ENCODE assay signal across 29 cellular contexts in the genomic region with DNA sequence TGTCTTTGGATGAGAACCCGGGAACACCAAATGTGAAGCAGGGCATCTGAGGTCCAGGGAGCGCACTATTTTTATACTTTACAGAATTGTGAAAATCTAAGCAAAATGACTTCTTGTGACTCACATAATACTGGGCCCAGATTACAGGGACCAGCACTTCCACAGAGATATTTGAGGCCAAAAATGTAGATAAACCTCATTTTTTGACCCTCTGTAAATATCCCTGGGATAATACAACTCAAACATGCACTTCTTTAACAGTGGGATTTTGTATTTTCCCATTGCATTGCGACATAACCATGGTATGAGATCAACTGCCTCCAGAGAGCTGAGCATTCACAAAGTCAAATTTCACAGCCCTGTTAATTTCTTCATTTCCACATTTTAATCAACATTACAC.
DNase-seq lines count a peak whose midpoint lies in the region; ATAC-seq, FAIRE-seq and TF ChIP-seq lines count a peak whose summit lies in the region.
"Had no signal": no experiment of that assay in that cellular context is flagged by ENCODE, and none has a peak within 500 bp of the region (broad histone marks: within the 10 kb centered on the region; RNA-seq: fewer than 3 reads in every experiment).

No MANE protein-coding gene starts in this region.

- intact Hi-C loops in HepG2 (cut with micrococcal nuclease; ENCODE audit: unreplicated experiment) (no loop called here), right lobe of liver (cut with DNase I) (no loop called here), aorta (cut with DNase I) (no loop called here)

- no peak for TF ChIP-seq EP300 in HepG2 (IDR thresholded peaks at IDR 0.05; ENCODE audit: low read depth in 2 of 2, low read length in 2 of 2)
- no peak for TF ChIP-seq EP300 in HepG2 (CRISPR knock-in tag; IDR thresholded peaks at IDR 0.05; ENCODE audit: borderline replicate concordance)
- no peak for TF ChIP-seq EP300 in H1 (IDR thresholded peaks at IDR 0.05; ENCODE audit: borderline replicate concordance in 1 of 2, low read depth in 2 of 2, low read length in 2 of 2)

- no peak overlapping the region for H4K91ac ChIP-seq in H1 (replicated peaks; ENCODE audit: insufficient read length, low read length)
- H4K91ac ChIP-seq in mesenchymal stem cell (ENCODE audit: low read length): no peak overlapping the region

- H3K4me1 ChIP-seq in HepG2 (ENCODE audit: insufficient read depth, low read length) (no peaks in the 10 kb centered on the region), right lobe of liver (no peaks in the 10 kb centered on the region), H1 (replicated peaks in 1 of 4; ENCODE audit: control insufficient read depth in 3 of 4, insufficient read depth in 4 of 4, low read length in 3 of 4) (no peaks in the 10 kb centered on the region), mesenchymal stem cell (ENCODE audit: control insufficient read depth, insufficient read depth, low read depth, low read length) (no peaks in the 10 kb centered on the region), aorta (ENCODE audit: control insufficient read depth in 1 of 2, insufficient read depth in 2 of 2, low read length in 2 of 2) (peaks cover 2 to 6% of the 10 kb centered on the region in 2 donors)
- H3K4me1 ChIP-seq: body of pancreas, Caco-2 had no signal

- H2BK15ac ChIP-seq in H1 (ENCODE audit: low read length): no peak overlapping the region
- H2BK15ac ChIP-seq in mesenchymal stem cell (ENCODE audit: low read depth, poor library complexity, severe bottlenecking): no peak overlapping the region

- no peaks in the 10 kb centered on the region for H3K36me3 ChIP-seq in HepG2 (replicated peaks in 1 of 2; ENCODE audit: control insufficient read depth in 1 of 2, insufficient read depth in 2 of 2, low read length in 2 of 2)
- H3K36me3 ChIP-seq in right lobe of liver: no peaks in the 10 kb centered on the region
- H3K36me3 ChIP-seq in H1 (ENCODE audit: control insufficient read depth in 2 of 4, insufficient read depth in 4 of 4, low read length in 3 of 4): no peaks in the 10 kb centered on the region
- no peaks in the 10 kb centered on the region for H3K36me3 ChIP-seq in mesenchymal stem cell (ENCODE audit: control insufficient read depth in 1 of 2, insufficient read depth in 2 of 2, low read depth in 1 of 2, low read length in 2 of 2)
- H3K36me3 ChIP-seq in aorta (ENCODE audit: control insufficient read depth in 1 of 2, insufficient read depth in 2 of 2, low read length in 1 of 2): no peaks in the 10 kb centered on the region

- TF ChIP-seq POLR2A in HepG2 (IDR thresholded peaks at IDR 0.05; ENCODE audit: insufficient read depth in 1 of 2, low read depth in 2 of 2, low read length in 2 of 2) (no peak), right lobe of liver (IDR thresholded peaks at IDR 0.05) (no peak), H1 (IDR thresholded peaks at IDR 0.05; ENCODE audit: control extremely low read depth in 1 of 2, low read depth in 2 of 2, low read length in 2 of 2) (no peak)

- no peak for TF ChIP-seq CTCF in HepG2 (CRISPR knock-in tag; IDR thresholded peaks at IDR 0.05)
- no peak for TF ChIP-seq CTCF in right lobe of liver (IDR thresholded peaks at IDR 0.05)
- TF ChIP-seq CTCF in H1 (IDR thresholded peaks at IDR 0.05; ENCODE audit: control extremely low read depth in 1 of 3, insufficient read depth in 1 of 3, low read depth in 1 of 3, low read length in 3 of 3): no peak

- no peak overlapping the region for H2BK12ac ChIP-seq in H1 (ENCODE audit: low read depth, low read length)
- H2BK12ac ChIP-seq in mesenchymal stem cell (ENCODE audit: low read length in 2 of 2): no peak overlapping the region

- H3K27me3 ChIP-seq in HepG2 (ENCODE audit: control insufficient read depth in 1 of 2, insufficient read depth in 2 of 2, low read length in 2 of 2): no peaks in the 10 kb centered on the region
- no peaks in the 10 kb centered on the region for H3K27me3 ChIP-seq in right lobe of liver
- no peaks in the 10 kb centered on the region for H3K27me3 ChIP-seq in H1 (replicated peaks in 1 of 4; ENCODE audit: control insufficient read depth in 3 of 4, extremely low read depth in 1 of 4, insufficient read depth in 3 of 4, low read length in 3 of 4)
- no peaks in the 10 kb centered on the region for H3K27me3 ChIP-seq in mesenchymal stem cell (ENCODE audit: control insufficient read depth in 1 of 2, insufficient read depth in 1 of 2, low read length in 2 of 2)
- no peaks in the 10 kb centered on the region for H3K27me3 ChIP-seq in aorta (ENCODE audit: control insufficient read depth in 1 of 2, insufficient read depth in 2 of 2, low read length in 1 of 2)
- H3K27me3 ChIP-seq: body of pancreas had no signal

- H2BK120ac ChIP-seq in H1 (replicated peaks; ENCODE audit: low read depth, low read length): no peak overlapping the region
- H2BK120ac ChIP-seq in mesenchymal stem cell (ENCODE audit: low read depth, low read length): no peak overlapping the region

- H3K79me1 ChIP-seq in H1 (ENCODE audit: low read depth, low read length): no peaks in the 10 kb centered on the region
- no peaks in the 10 kb centered on the region for H3K79me1 ChIP-seq in mesenchymal stem cell (replicated peaks; ENCODE audit: low read length, poor library complexity, severe bottlenecking)

- H3K23me2 ChIP-seq in H1 (ENCODE audit: low read depth, low read length): no peaks in the 10 kb centered on the region

- H3K4ac ChIP-seq in H1 (replicated peaks; ENCODE audit: insufficient read length, low read depth, low read length) (no peak overlapping the region), mesenchymal stem cell (ENCODE audit: low read depth in 1 of 2, low read length in 2 of 2) (no peak overlapping the region)

- H3K23ac ChIP-seq in H1 (ENCODE audit: insufficient read length) (no peak overlapping the region), mesenchymal stem cell (ENCODE audit: low read length in 2 of 2) (no peak overlapping the region)

- H3K4me3 ChIP-seq in HepG2 (replicated peaks in 1 of 3; ENCODE audit: insufficient read depth in 1 of 3, low read depth in 2 of 3, low read length in 3 of 3) (no peak overlapping the region), right lobe of liver (no peak overlapping the region), H1 (ENCODE audit: extremely low read depth in 1 of 4, insufficient read depth in 2 of 4, low read depth in 3 of 4, low read length in 4 of 4) (no peak overlapping the region), mesenchymal stem cell (ENCODE audit: insufficient read depth in 1 of 2, low read depth in 1 of 2, low read length in 2 of 2) (peak overlapping the region in 1 of 2 experiments; percentile 57), aorta (ENCODE audit: low read length in 2 of 2) (no peak overlapping the region)
- H3K4me3 ChIP-seq: body of pancreas, skin epidermis had no signal

- in situ Hi-C loops in HepG2 (cut with HindIII; ENCODE audit: extremely low pct_ligation_motif_present, low pct_unique_long_range_greater_than_20kb): no loop called here

- H4K5ac ChIP-seq in H1 (ENCODE audit: insufficient read length, low read depth, low read length): no peak overlapping the region

- POLR2A ChIA-PET in HepG2 (lab: Yijun Ruan, JAX): no interaction called here
- POLR2A ChIA-PET in H1 (lab: Charles Lee; ENCODE audit: partially characterized antibody): no interaction called here

- H3K9me3 ChIP-seq in HepG2 (ENCODE audit: low read length): peaks cover 72% of the 10 kb centered on the region
- no peaks in the 10 kb centered on the region for H3K9me3 ChIP-seq in right lobe of liver
- no peaks in the 10 kb centered on the region for H3K9me3 ChIP-seq in H1 (ENCODE audit: insufficient read depth in 2 of 2, low read depth in 1 of 2, low read length in 1 of 2)
- no peaks in the 10 kb centered on the region for H3K9me3 ChIP-seq in mesenchymal stem cell (ENCODE audit: control insufficient read depth, low read length)
- H3K9me3 ChIP-seq in aorta (ENCODE audit: control insufficient read depth, low read length): no peaks in the 10 kb centered on the region
- H3K9me3 ChIP-seq: body of pancreas, Caco-2 had no signal

- H3K9ac ChIP-seq in HepG2 (ENCODE audit: insufficient read depth, low read depth, low read length): no peak overlapping the region
- no peak overlapping the region for H3K9ac ChIP-seq in H1 (replicated peaks in 1 of 4; ENCODE audit: extremely low read depth in 1 of 4, low read depth in 3 of 4, low read length in 3 of 4)
- peak overlapping the region; percentile 73 for H3K9ac ChIP-seq in mesenchymal stem cell (ENCODE audit: low read length)

- H3K56ac ChIP-seq in H1 (replicated peaks; ENCODE audit: insufficient read length, low read depth, low read length): no peak overlapping the region

- TF ChIP-seq RAD21 in HepG2 (CRISPR knock-in tag; IDR thresholded peaks at IDR 0.05) (no peak), H1 (IDR thresholded peaks at IDR 0.05 in 1 of 2, conservative IDR thresholded peaks at IDR 0.05 in 1 of 2; ENCODE audit: low read depth in 2 of 2, low read length in 2 of 2) (no peak)

- no TSS peak for BruUV-seq in HepG2 (replicated peaks; lab: Mats Ljungman, UMichigan)

- H3K27ac ChIP-seq in HepG2 (ENCODE audit: extremely low read length, insufficient read depth, low read length) (no peak overlapping the region), right lobe of liver (no peak overlapping the region), H1 (ENCODE audit: low read depth, low read length) (no peak overlapping the region), mesenchymal stem cell (ENCODE audit: low read length, poor library complexity, severe bottlenecking) (no peak overlapping the region), aorta (ENCODE audit: low read depth in 1 of 2, low read length in 2 of 2) (peak overlapping the region in 1 of 2 donors; percentile 43)
- H3K27ac ChIP-seq: body of pancreas, C4-2B, epithelial cell of prostate had no signal

- H3K14ac ChIP-seq in H1 (ENCODE audit: insufficient read length) (no peak overlapping the region), mesenchymal stem cell (ENCODE audit: low read length in 2 of 2) (no peak overlapping the region)

- H3K4me2 ChIP-seq in HepG2 (ENCODE audit: low read depth, low read length) (no peak overlapping the region), H1 (ENCODE audit: insufficient read depth in 1 of 2, low read depth in 2 of 2, low read length in 2 of 2) (no peak overlapping the region), mesenchymal stem cell (ENCODE audit: low read length, poor library complexity, severe bottlenecking) (no peak overlapping the region)

- H3K18ac ChIP-seq in H1 (ENCODE audit: extremely low read depth, low read length) (no peak overlapping the region), mesenchymal stem cell (ENCODE audit: low read depth in 1 of 2, low read length in 2 of 2) (no peak overlapping the region)

- FAIRE-seq in HepG2 (lab: Jason Lieb, UNC): no peak
- FAIRE-seq in H1 (lab: Jason Lieb, UNC): no peak
- FAIRE-seq: colon, frontal cortex, GM18507 had no signal

- H4K20me1 ChIP-seq in HepG2 (ENCODE audit: insufficient read depth, low read length): no peaks in the 10 kb centered on the region
- H4K20me1 ChIP-seq in H1 (replicated peaks in 1 of 2; ENCODE audit: control insufficient read depth in 1 of 2, insufficient read depth in 2 of 2, low read length in 2 of 2): no peaks in the 10 kb centered on the region

- CTCF ChIA-PET in HepG2 (lab: Yijun Ruan, JAX; ENCODE audit: low intra/inter-chr PET ratio, low total read pairs) (no interaction called here), H1 (lab: Charles Lee; ENCODE audit: partially characterized antibody) (no interaction called here)

- 11% methylated on average over 3 of the region's 3 CpGs for WGBS in HepG2 (ENCODE audit: low lambda C conversion rate)
- WGBS in right lobe of liver (ENCODE audit: insufficient coverage, low coverage, low lambda C conversion rate, missing lambda C conversion rate): 53% methylated on average over 2 of the region's 3 CpGs
- 97% methylated on average over 3 of the region's 3 CpGs; no CpG with 5 or more reads in 1 of the 2 experiments for WGBS in H1 (ENCODE audit: extremely low coverage in 1 of 2, insufficient coverage in 1 of 2, insufficient read length in 1 of 2, insufficient replicate concordance in 2 of 2, low coverage in 1 of 2, low lambda C conversion rate in 2 of 2, missing lambda C conversion rate in 1 of 2), 2 experiments
- 94% methylated on average over 3 of the region's 3 CpGs for WGBS in mesenchymal stem cell
- 8 to 10% methylated on average over 3 of the region's 3 CpGs for WGBS in aorta, 2 donors

- H3K79me2 ChIP-seq in HepG2 (ENCODE audit: insufficient read depth, low read length) (no peaks in the 10 kb centered on the region), H1 (ENCODE audit: control insufficient read depth in 1 of 2, insufficient read depth in 2 of 2, low read length in 2 of 2) (no peaks in the 10 kb centered on the region)

- H2AK5ac ChIP-seq in H1 (ENCODE audit: low read depth, low read length) (no peak overlapping the region), mesenchymal stem cell (ENCODE audit: low read length, severe bottlenecking) (no peak overlapping the region)

- ATAC-seq in HepG2 (no peak), right lobe of liver (no peak), aorta (ENCODE audit: low FRiP score) (peak; percentile 78), GM19324 (IDR thresholded peaks at IDR 0.05; ENCODE audit: low FRiP score, unreplicated experiment) (no peak)
- ATAC-seq: body of pancreas; left colon; stimulated activated naive CD8-positive, alpha-beta T cell treated with anti-CD3 and anti-CD28 coated beads, Interleukin-15, amount 100 ng/mL, for 72 hours had no signal

- H2AFZ ChIP-seq in HepG2 (ENCODE audit: low read length): no peak overlapping the region
- H2AFZ ChIP-seq in H1 (ENCODE audit: low read length): no peak overlapping the region
- no peak overlapping the region for H2AFZ ChIP-seq in mesenchymal stem cell (ENCODE audit: low read depth, low read length)

- DNase-seq in HepG2 (ENCODE audit: low spot score) (no peak), right lobe of liver (no peak), H1 (ENCODE audit: low read depth in 1 of 2, low spot score in 2 of 2) (no peak), mesenchymal stem cell (peak; percentile 23), aorta (no peak), cortex of kidney (lab: John Stamatoyannopoulos, UW) (no peak), NCI-H1930 (lab: John Stamatoyannopoulos, UW) (no peak)
- DNase-seq: ACHN; activated CD4-positive, alpha-beta T cell treated with anti-CD3 and anti-CD28 coated beads, Interleukin-2, amount 10 ng/mL, durations not matched to agents 24 days and 14 days; activated gamma-delta T cell; activated T-cell treated with anti-CD3 and anti-CD28 coated beads, Interleukin-2, amount 50 U/mL, for 1 hour; body of pancreas; Caco-2; DMS79; effector CD8-positive, alpha-beta T cell; left colon; NCI-H1105; NCI-H2029; NCI-H526; stimulated activated naive CD8-positive, alpha-beta T cell treated with anti-CD3 and anti-CD28 coated beads, Interleukin-15, amount 100 ng/mL, for 72 hours; SW 1271; T1000 had no signal

- H4K8ac ChIP-seq in H1 (ENCODE audit: extremely low read depth, insufficient read depth, low read length) (no peak overlapping the region), mesenchymal stem cell (ENCODE audit: low read length) (no peak overlapping the region)

- no peak overlapping the region for H2BK20ac ChIP-seq in H1 (ENCODE audit: low read length)

- H2BK5ac ChIP-seq in H1 (ENCODE audit: low read depth, low read length) (no peak overlapping the region), mesenchymal stem cell (ENCODE audit: low read depth, low read length, poor library complexity, severe bottlenecking) (no peak overlapping the region)

Comparison
In these comparisons a context has a peak if more than half of its experiments do, and no peak if none do; other contexts are left out.
1. Of the 41 proteins assayed by ChIP-seq in both HepG2 and H1: peak only in HepG2: none; only in H1: none; in both: CEBPB; in neither: 40.